Comparison of ENCODE assay signal across 19 cellular contexts in genomic region chr14:23876160-23876750, GRCh38.
"Had no signal": no experiment of that assay in that cellular context is flagged by ENCODE, and none has a peak within 500 bp of the region (broad histone marks: within the 10 kb centered on the region; RNA-seq: fewer than 3 reads in every experiment).

No MANE protein-coding gene starts in this region.

- H3K27me3 ChIP-seq: esophagus muscularis mucosa, gastroesophageal sphincter, neural progenitor cell, ovary, right atrium auricular region, suprapubic skin, thyroid gland had no signal

- ATAC-seq: effector memory CD8-positive, alpha-beta T cell; gastroesophageal sphincter; left lobe of liver; mucosa of descending colon; natural killer cell treated with Interleukin-12 subunit alpha and Interleukin-12 subunit beta and Interleukin-15 and Interleukin-18, amount 100 ng/mL, for 72 hours had no signal

- H3K4me1 ChIP-seq: esophagus muscularis mucosa, gastroesophageal sphincter, neural progenitor cell, right atrium auricular region, suprapubic skin, thyroid gland had no signal

- H3K27ac ChIP-seq: epithelial cell of prostate, esophagus muscularis mucosa, gastroesophageal sphincter, neural progenitor cell, ovary, right atrium auricular region, suprapubic skin, thyroid gland had no signal

- DNase-seq: effector memory CD8-positive, alpha-beta T cell; glutamatergic neuron; islet precursor cell; mucosa of descending colon; nucleus accumbens; ovary; stimulated activated CD4-positive, alpha-beta T cell treated with anti-CD3 and anti-CD28 coated beads, Interleukin-4, amount 100 ng/mL, for 24 hours; stimulated activated naive CD4-positive, alpha-beta T cell; thyroid gland had no signal

- H3K9me3 ChIP-seq: mucosa of descending colon, ovary, suprapubic skin, thyroid gland had no signal

- H3K27me3 Mint-ChIP-seq: type B pancreatic cell had no signal

- H3K4me3 ChIP-seq: esophagus muscularis mucosa, gastroesophageal sphincter, mucosa of descending colon, neural progenitor cell, ovary, right atrium auricular region, suprapubic skin, thyroid gland had no signal

- H3K36me3 Mint-ChIP-seq: natural killer cell treated with Interleukin-12 subunit alpha and Interleukin-12 subunit beta and Interleukin-15 and Interleukin-18, amount 100 ng/mL, for 72 hours; neural progenitor cell; type B pancreatic cell had no signal

- H3K27ac Mint-ChIP-seq: dendritic cell treated with granulocyte-macrophage colony-stimulating factor and Interleukin-4, amounts not matched to agents 40 ng/mL and 50 ng/mL, for 4 days; effector memory CD8-positive, alpha-beta T cell; natural killer cell treated with Interleukin-12 subunit alpha and Interleukin-12 subunit beta and Interleukin-15 and Interleukin-18, amount 100 ng/mL, for 72 hours; neural progenitor cell; type B pancreatic cell had no signal

- H3K4me1 Mint-ChIP-seq: neural progenitor cell had no signal

- H3K36me3 ChIP-seq: esophagus muscularis mucosa, gastroesophageal sphincter, neural progenitor cell, ovary, right atrium auricular region, suprapubic skin, thyroid gland had no signal

- H3K9me3 Mint-ChIP-seq: dendritic cell treated with granulocyte-macrophage colony-stimulating factor and Interleukin-4, amounts not matched to agents 40 ng/mL and 50 ng/mL, for 4 days; effector memory CD8-positive, alpha-beta T cell; natural killer cell treated with Interleukin-12 subunit alpha and Interleukin-12 subunit beta and Interleukin-15 and Interleukin-18, amount 100 ng/mL, for 72 hours; neural progenitor cell had no signal

- H3K4me3 Mint-ChIP-seq: dendritic cell treated with granulocyte-macrophage colony-stimulating factor and Interleukin-4, amounts not matched to agents 40 ng/mL and 50 ng/mL, for 4 days; effector memory CD8-positive, alpha-beta T cell; natural killer cell treated with Interleukin-12 subunit alpha and Interleukin-12 subunit beta and Interleukin-15 and Interleukin-18, amount 100 ng/mL, for 72 hours; neural progenitor cell; type B pancreatic cell had no signal
